In the genomic region with DNA sequence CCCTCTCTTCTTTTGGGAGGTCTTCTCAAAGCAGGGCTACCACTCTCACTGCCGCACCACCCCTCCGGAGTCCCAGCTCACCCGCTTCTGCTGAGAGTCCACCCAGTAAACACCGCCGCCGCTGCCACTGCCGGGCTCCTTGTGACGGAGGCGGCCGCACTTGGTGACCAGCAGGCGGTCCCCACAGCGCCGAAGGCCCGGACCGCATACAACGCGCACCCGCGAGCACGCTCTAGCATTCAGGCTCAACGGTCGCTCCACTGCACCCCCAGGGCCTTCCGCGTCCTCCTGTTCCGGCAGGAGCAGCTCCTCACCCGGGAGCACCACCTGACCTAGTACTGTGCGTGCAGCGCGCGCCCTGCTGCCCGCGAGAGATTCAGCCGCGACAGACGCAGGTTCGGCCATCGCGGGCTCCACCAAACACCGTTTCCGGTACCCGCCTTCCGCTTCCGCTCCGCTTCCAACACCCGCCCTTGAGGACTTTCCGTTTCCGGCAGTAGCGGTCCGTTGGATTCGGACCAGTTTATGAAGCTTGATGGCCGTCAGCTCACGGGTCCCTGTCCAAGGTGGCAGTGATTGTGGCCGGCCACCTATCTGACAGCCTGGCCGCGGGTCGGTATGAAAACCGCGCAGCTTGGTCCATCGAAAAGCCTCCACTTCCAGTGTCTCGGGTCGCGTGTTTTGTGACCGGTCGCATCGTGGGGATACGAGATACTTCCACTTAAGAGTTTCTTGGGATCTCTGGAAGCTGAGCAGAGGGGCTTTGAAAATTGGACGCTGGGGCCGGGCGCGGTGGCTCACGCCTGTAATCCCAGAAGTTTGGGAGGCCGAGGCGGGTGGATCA, we compare ENCODE assay signal across 8 cellular contexts. TPM values are rescaled to one million over a fixed set of nuclear protein-coding genes. Genes with fewer than 3 reads are reported as not detected.
A peak's percentile ranks its signal among the peaks of the same experiment; 100 is the strongest.
DNase-seq lines count a peak whose midpoint lies in the region; ATAC-seq and TF ChIP-seq lines count a peak whose summit lies in the region.

A gene (minus strand): TSS at position 425 of the 844 bp plus-strand sequence. CDS start 20 bp downstream, at position 405.

- peak within 1 kb of the TSS; percentile 97 for H3K4me2 ChIP-seq in IMR-90 (ENCODE audit: low read depth, low read length)

- WGBS in IMR-90 (ENCODE audit: extremely low coverage in 2 of 2, insufficient read length in 1 of 2), 2 experiments: 0% methylated on average over 37 of the region's 73 CpGs; no CpG with 5 or more reads in 1 of the 2 experiments
- WGBS in esophagus, 2 donors: 0 to 1% methylated on average over 73 of the region's 73 CpGs

- 0 out of 2 replicates have a peak, but pooled peaks have one; percentile 4 for TF ChIP-seq CTCF in IMR-90 (conservative IDR thresholded peaks at IDR 0.05; ENCODE audit: low read depth, low read length)

- peak within 1 kb of the TSS; percentile 99 for H2AK9ac ChIP-seq in IMR-90 (replicated peaks; ENCODE audit: low read depth, low read length, poor library complexity)

- H3K36me3 ChIP-seq in IMR-90 (ENCODE audit: control insufficient read depth, insufficient read depth, low read length) (peaks cover 13% of the 10 kb centered on the region), esophagus (ENCODE audit: control insufficient read depth in 2 of 2, insufficient read depth in 2 of 2, low read length in 1 of 2) (peaks cover 0 to 6% of the 10 kb centered on the region in 2 donors), muscle layer of colon (ENCODE audit: insufficient read depth, low read length) (peaks cover 30% of the 10 kb centered on the region)

- H3K18ac ChIP-seq in IMR-90 (ENCODE audit: low read depth, low read length): peak within 1 kb of the TSS; percentile 54

- CTCF ChIA-PET in IMR-90 (lab: Yijun Ruan, JAX): interaction anchor here (0.9 kb wide), 1 partner anchor 9 kb away, joined by 3 read pairs; no protein-coding TSS in a partner anchor

- peak within 1 kb of the TSS; percentile 59 for H2BK120ac ChIP-seq in IMR-90 (ENCODE audit: low read depth, low read length)

- H3K4ac ChIP-seq in IMR-90 (ENCODE audit: low read depth, low read length): peak within 1 kb of the TSS; percentile 92

- H3K4me1 ChIP-seq in IMR-90 (ENCODE audit: control insufficient read depth, insufficient read depth, low read length) (peaks cover 3% of the 10 kb centered on the region; the same call in 1 of the 2 replicates), esophagus (ENCODE audit: control insufficient read depth in 2 of 2, insufficient read depth in 2 of 2, low read length in 1 of 2) (no peaks in the 10 kb centered on the region), muscle layer of colon (ENCODE audit: insufficient read depth, low read length) (peaks cover 7% of the 10 kb centered on the region)

- BruUV-seq in IMR-90 (replicated peaks; lab: Mats Ljungman, UMichigan): no TSS peak

- H3K9me3 ChIP-seq in IMR-90 (ENCODE audit: control insufficient read depth, insufficient read depth, low read length): no peaks in the 10 kb centered on the region
- H3K9me3 ChIP-seq in esophagus (ENCODE audit: control insufficient read depth in 2 of 2, insufficient read depth in 1 of 2, low read depth in 1 of 2, low read length in 1 of 2): no peaks in the 10 kb centered on the region
- no peaks in the 10 kb centered on the region for H3K9me3 ChIP-seq in muscle layer of colon (ENCODE audit: low read length)

- H3K9me1 ChIP-seq in IMR-90 (ENCODE audit: insufficient read depth, low read length): peaks cover 2% of the 10 kb centered on the region; the same call in 1 of the 2 replicates

- dilution Hi-C loops in IMR-90 (cut with HindIII; ENCODE audit: low sequenced_read_pairs, unreplicated experiment): no loop called here

- H3K56ac ChIP-seq in IMR-90 (ENCODE audit: extremely low read depth, insufficient read depth, low read length): peak within 1 kb of the TSS; percentile 81

- peak within 1 kb of the TSS; percentile 63 for H4K91ac ChIP-seq in IMR-90 (ENCODE audit: insufficient read depth, low read depth, low read length)

- peak within 1 kb of the TSS; percentile 97 for H3K9ac ChIP-seq in IMR-90 (ENCODE audit: low read depth, low read length)
- H3K9ac ChIP-seq in muscle layer of colon (ENCODE audit: low read length): peak within 1 kb of the TSS; percentile 77

- peak within 1 kb of the TSS; percentile 26 to 98 for H4K8ac ChIP-seq in IMR-90 (ENCODE audit: low read depth in 2 of 2, low read length in 2 of 2)

- TF ChIP-seq POLR2A in IMR-90 (IDR thresholded peaks at IDR 0.05; ENCODE audit: low read depth, low read length): peak; percentile 68; the same call in 1 of the 2 replicates

- peaks cover 14% of the 10 kb centered on the region; the same call in 1 of the 2 replicates for H4K20me1 ChIP-seq in IMR-90 (ENCODE audit: insufficient read depth, low read length)

- peak within 1 kb of the TSS; percentile 82 for H2AK5ac ChIP-seq in IMR-90 (ENCODE audit: low read depth, low read length)

- peak within 1 kb of the TSS; percentile 95 for H3K27ac ChIP-seq in IMR-90 (ENCODE audit: insufficient read depth, low read length)
- H3K27ac ChIP-seq in esophagus (ENCODE audit: low read depth in 2 of 2, low read length in 1 of 2): peak within 1 kb of the TSS; percentile 88
- peak within 1 kb of the TSS; percentile 76 for H3K27ac ChIP-seq in muscle layer of colon (ENCODE audit: low read depth, low read length)

- DNase-seq in DMS153 (lab: John Stamatoyannopoulos, UW): peak; percentile 79
- peak; percentile 90 for DNase-seq in IMR-90
- DNase-seq in OCI-M2 (lab: John Stamatoyannopoulos, UW; ENCODE audit: unreplicated experiment): peak; percentile 43
- DNase-seq in activated T-cell treated with anti-CD3 and anti-CD28 coated beads for 48 hours (ENCODE audit: low read depth): peak; percentile 85
- peak; percentile 72 to 78 for DNase-seq in stimulated activated CD8-positive, alpha-beta memory T cell treated with anti-CD3 and anti-CD28 coated beads, Interleukin-7, amount 100 ng/mL, for 4 hours (ENCODE audit: low read depth in 2 of 2)

- H2BK15ac ChIP-seq in IMR-90 (ENCODE audit: low read depth, low read length): no peak within 1 kb of the TSS

- H2BK20ac ChIP-seq in IMR-90 (ENCODE audit: low read depth, low read length): no peak within 1 kb of the TSS

- no peaks in the 10 kb centered on the region for H3K27me3 ChIP-seq in IMR-90 (ENCODE audit: control insufficient read depth, insufficient read depth, low read length)
- H3K27me3 ChIP-seq in esophagus (ENCODE audit: control insufficient read depth in 1 of 2, insufficient read depth in 2 of 2, low read length in 2 of 2): no peaks in the 10 kb centered on the region
- peaks cover 0 to 7% of the 10 kb centered on the region in 2 donors for H3K27me3 ChIP-seq in muscle layer of colon (ENCODE audit: control insufficient read depth in 1 of 2, insufficient read depth in 2 of 2, low read length in 2 of 2)

- intact Hi-C loops in IMR-90 (cut with micrococcal nuclease): loop anchor here (2.0 kb wide), 2 partner anchors 38 to 194 kb away; no protein-coding TSS in a partner anchor

- peak within 1 kb of the TSS; percentile 93 for H3K23ac ChIP-seq in IMR-90 (ENCODE audit: low read depth, low read length)

- TF ChIP-seq RAD21 in IMR-90 (IDR thresholded peaks at IDR 0.05; ENCODE audit: low read length): peak; percentile 9

- ATAC-seq in GM21526 (IDR thresholded peaks at IDR 0.05; ENCODE audit: low FRiP score, unreplicated experiment) (peak; percentile 85), IMR-90 (ENCODE audit: low read depth) (peak; percentile 90)

- peak within 1 kb of the TSS; percentile 100 for H2AFZ ChIP-seq in IMR-90 (replicated peaks; ENCODE audit: low read length, poor library complexity)

- H4K5ac ChIP-seq in IMR-90 (ENCODE audit: low read depth, low read length): peak within 1 kb of the TSS; percentile 97

- in situ Hi-C loops in IMR-90 (cut with MboI; ENCODE audit: low sequenced_read_pairs): no loop called here

- H3K79me1 ChIP-seq in IMR-90 (ENCODE audit: low read depth in 1 of 2, low read length in 2 of 2): peaks cover 29 to 42% of the 10 kb centered on the region in 2 experiments

- H3K4me3 ChIP-seq in IMR-90 (ENCODE audit: insufficient read depth, low read depth, low read length): peak within 1 kb of the TSS; percentile 94
- peak within 1 kb of the TSS; percentile 82 to 98 for H3K4me3 ChIP-seq in esophagus (ENCODE audit: low read depth in 1 of 2, low read length in 2 of 2)
- H3K4me3 ChIP-seq in muscle layer of colon (ENCODE audit: low read depth in 1 of 2, low read length in 2 of 2): peak within 1 kb of the TSS; percentile 82 to 93

- peak within 1 kb of the TSS; percentile 83 for H2BK5ac ChIP-seq in IMR-90 (ENCODE audit: low read depth, low read length, poor library complexity, severe bottlenecking)

- POLR2A ChIA-PET in IMR-90 (lab: Charles Lee; ENCODE audit: unreplicated experiment): interaction anchor here (0.6 to 1.0 kb wide), 4 partner anchors 11 to 444 kb away, joined by 3 to 6 read pairs (median 4); no protein-coding TSS in a partner anchor

- peak within 1 kb of the TSS; percentile 95 for H3K14ac ChIP-seq in IMR-90 (replicated peaks; ENCODE audit: low read depth, low read length)

TF ChIP-seq in IMR-90, 13 proteins besides CTCF, POLR2A, EP300 and RAD21 (continues in another document):
- TF ChIP-seq, protein P1, sequence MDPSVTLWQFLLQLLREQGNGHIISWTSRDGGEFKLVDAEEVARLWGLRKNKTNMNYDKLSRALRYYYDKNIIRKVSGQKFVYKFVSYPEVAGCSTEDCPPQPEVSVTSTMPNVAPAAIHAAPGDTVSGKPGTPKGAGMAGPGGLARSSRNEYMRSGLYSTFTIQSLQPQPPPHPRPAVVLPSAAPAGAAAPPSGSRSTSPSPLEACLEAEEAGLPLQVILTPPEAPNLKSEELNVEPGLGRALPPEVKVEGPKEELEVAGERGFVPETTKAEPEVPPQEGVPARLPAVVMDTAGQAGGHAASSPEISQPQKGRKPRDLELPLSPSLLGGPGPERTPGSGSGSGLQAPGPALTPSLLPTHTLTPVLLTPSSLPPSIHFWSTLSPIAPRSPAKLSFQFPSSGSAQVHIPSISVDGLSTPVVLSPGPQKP (IDR thresholded peaks at IDR 0.05; ENCODE audit: borderline replicate concordance, low read depth, low read length): no peak
- no peak for TF ChIP-seq CHD1 (IDR thresholded peaks at IDR 0.05; ENCODE audit: low read depth, low read length)
- TF ChIP-seq NFE2L2 (IDR thresholded peaks at IDR 0.05; ENCODE audit: low read depth, low read length): no peak
- no peak for TF ChIP-seq RFX5 (IDR thresholded peaks at IDR 0.05; ENCODE audit: low read depth, low read length)
- no peak for TF ChIP-seq RCOR1 (IDR thresholded peaks at IDR 0.05; ENCODE audit: insufficient replicate concordance, low read length)
- TF ChIP-seq CEBPB (IDR thresholded peaks at IDR 0.05; ENCODE audit: low read depth, low read length): no peak
- TF ChIP-seq FOS (IDR thresholded peaks at IDR 0.05; ENCODE audit: low read depth, low read length): no peak
- no peak for TF ChIP-seq BHLHE40 (IDR thresholded peaks at IDR 0.05; ENCODE audit: low read depth, low read length)
- no peak; the same call in 1 of the 2 replicates for TF ChIP-seq MAZ (IDR thresholded peaks at IDR 0.05; ENCODE audit: borderline replicate concordance, low read depth, low read length)

RNA-seq across cellular contexts. Expression of the gene that starts here (rescaled TPM):
- total RNA-seq in IMR-90 (2012; rRNA removed): 27.1 and 58.6 TPM in 2 replicates
- polyA plus RNA-seq in IMR-90 (2012; rRNA removed) (28.9 and 37.2 TPM in 2 replicates), esophagus (10 to 100 TPM; 24.0 to 36.0 TPM)
- 26.9 and 45.4 TPM in 2 replicates for polyA plus RNA-seq in IMR-90 (2012; cell fraction: cytosol; rRNA removed)
- polyA plus RNA-seq in IMR-90 (2012; cell fraction: nucleus; rRNA removed; ENCODE audit: low replicate concordance): 7.3 and 15.4 TPM in 2 replicates

Comparison
In these comparisons a context has a peak if more than half of its experiments do, and no peak if none do; other contexts are left out.
1. Peak in every context shown above with its lines: DNase-seq, ATAC-seq, H3K4me3 ChIP-seq and H3K27ac ChIP-seq.